Comparison of ENCODE assay signal across 17 cellular contexts in the genomic region with DNA sequence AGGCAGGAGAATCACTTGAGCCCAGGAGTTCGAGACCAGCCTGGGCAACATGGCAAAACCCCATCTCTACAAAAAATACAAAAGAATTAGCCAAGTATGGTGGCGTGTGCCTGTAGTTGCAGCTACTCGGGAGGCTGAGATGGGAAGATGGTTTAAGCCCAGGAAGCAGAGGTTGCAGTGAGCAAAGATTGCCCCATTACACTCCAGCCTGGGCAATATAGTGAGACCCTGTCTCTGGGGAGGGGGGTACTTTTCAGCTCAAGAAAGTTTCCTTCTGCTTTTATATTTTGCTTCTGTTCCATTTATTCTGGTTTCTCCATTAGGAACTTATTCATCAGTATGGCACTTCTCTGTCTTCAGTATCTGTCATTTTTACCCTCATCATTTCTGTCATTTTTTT. TPM values are rescaled to one million over a fixed set of nuclear protein-coding genes. Genes with fewer than 3 reads are reported as not detected.
DNase-seq lines count a peak whose midpoint lies in the region; ATAC-seq and TF ChIP-seq lines count a peak whose summit lies in the region.
"Had no signal": no experiment of that assay in that cellular context is flagged by ENCODE, and none has a peak within 500 bp of the region (broad histone marks: within the 10 kb centered on the region; RNA-seq: fewer than 3 reads in every experiment).

No MANE protein-coding gene starts in this region.

- H3K36me3 ChIP-seq in cardiac muscle cell, result no peaks in the 10 kb centered on the region
- no peaks in the 10 kb centered on the region for H3K36me3 ChIP-seq in CD8-positive, alpha-beta T cell (ENCODE audit: insufficient read depth, low read length)
- H3K36me3 ChIP-seq: Peyer's patch had no signal

- H3K9me3 ChIP-seq in cardiac muscle cell (ENCODE audit: low read depth) (no peaks in the 10 kb centered on the region), right cardiac atrium (ENCODE audit: control insufficient read depth, low read length) (no peaks in the 10 kb centered on the region), T-helper 17 cell (ENCODE audit: control insufficient read depth, low read length, poor library complexity, severe bottlenecking) (no peaks in the 10 kb centered on the region)
- no peaks in the 10 kb centered on the region for H3K9me3 ChIP-seq in CD8-positive, alpha-beta T cell (ENCODE audit: low read length)
- H3K9me3 ChIP-seq: A549, Peyer's patch had no signal

- DNase-seq in cardiac muscle cell (ENCODE audit: low read depth in 1 of 2, low spot score in 1 of 2) (no peak), right cardiac atrium (no peak), T-helper 17 cell (no peak), NOMO-1 treated with dmso at 0.1 percent for 144 hours (lab: John Stamatoyannopoulos, UW; ENCODE audit: unreplicated experiment) (no peak), activated gamma-delta T cell treated with Interleukin-2 at 50 U/mL for 16 hours (no peak)
- DNase-seq in CD8-positive, alpha-beta T cell, result no peak
- DNase-seq in stimulated activated effector memory CD8-positive, alpha-beta T cell treated with anti-CD3 and anti-CD28 coated beads, Interleukin-12 subunit alpha, Interleukin-12 subunit beta, amount 100 ng/mL, for 72 hours (ENCODE audit: low spot score in 2 of 2), result no peak
- DNase-seq: C1 segment of cervical spinal cord, NCI-H1048, NCI-H1436 treated with DMSO at 0.1 percent for 48 hours, NCI-H2081, NCI-H510A, NCI-H82, Peyer's patch, Right ventricle myocardium superior had no signal

- CTCF ChIA-PET in CD8-positive, alpha-beta T cell (lab: Charles Lee), result interaction anchor here (0.6 to 1.5 kb wide), 5 partner anchors 11 to 98 kb away, joined by 3 to 7 read pairs (median 3); a partner anchor contains a TSS

- TF ChIP-seq CTCF in cardiac muscle cell (IDR thresholded peaks at IDR 0.05; ENCODE audit: low read depth, low read length), result no peak
- TF ChIP-seq CTCF in CD8-positive, alpha-beta T cell (IDR thresholded peaks at IDR 0.05), result no peak

- H3K36me3 Mint-ChIP-seq in CD8-positive, alpha-beta T cell, result peaks cover 4% of the 10 kb centered on the region
- H3K36me3 Mint-ChIP-seq in T-helper 17 cell (ENCODE audit: low read depth), result no peaks in the 10 kb centered on the region
- peaks cover 6% of the 10 kb centered on the region for H3K36me3 Mint-ChIP-seq in stimulated activated effector memory CD8-positive, alpha-beta T cell treated with anti-CD3 and anti-CD28 coated beads, Interleukin-12 subunit alpha, Interleukin-12 subunit beta, amount 100 ng/mL, for 72 hours

- no peaks in the 10 kb centered on the region for H3K9me3 Mint-ChIP-seq in CD8-positive, alpha-beta T cell
- no peaks in the 10 kb centered on the region for H3K9me3 Mint-ChIP-seq in stimulated activated effector memory CD8-positive, alpha-beta T cell treated with anti-CD3 and anti-CD28 coated beads, Interleukin-12 subunit alpha, Interleukin-12 subunit beta, amount 100 ng/mL, for 72 hours

- 98% methylated on average over 3 of the region's 3 CpGs for WGBS in right cardiac atrium

- POLR2A ChIA-PET in CD8-positive, alpha-beta T cell (lab: Charles Lee), result interaction anchor here (0.8 kb wide), 1 partner anchor 99 kb away, joined by 3 read pairs; no protein-coding TSS in a partner anchor

- H3K4me3 Mint-ChIP-seq in CD8-positive, alpha-beta T cell, result no peak overlapping the region
- H3K4me3 Mint-ChIP-seq in T-helper 17 cell, result no peak overlapping the region
- no peak overlapping the region for H3K4me3 Mint-ChIP-seq in stimulated activated effector memory CD8-positive, alpha-beta T cell treated with anti-CD3 and anti-CD28 coated beads, Interleukin-12 subunit alpha, Interleukin-12 subunit beta, amount 100 ng/mL, for 72 hours

- peaks cover 88% of the 10 kb centered on the region for H3K4me1 Mint-ChIP-seq in CD8-positive, alpha-beta T cell (ENCODE audit: low read depth)
- H3K4me1 Mint-ChIP-seq in T-helper 17 cell, result peaks cover 36% of the 10 kb centered on the region
- H3K4me1 Mint-ChIP-seq in stimulated activated effector memory CD8-positive, alpha-beta T cell treated with anti-CD3 and anti-CD28 coated beads, Interleukin-12 subunit alpha, Interleukin-12 subunit beta, amount 100 ng/mL, for 72 hours, result peaks cover 61% of the 10 kb centered on the region

- H3K27me3 Mint-ChIP-seq in CD8-positive, alpha-beta T cell (ENCODE audit: low read depth), result no peaks in the 10 kb centered on the region
- H3K27me3 Mint-ChIP-seq in T-helper 17 cell, result no peaks in the 10 kb centered on the region

- H3K4me1 ChIP-seq in cardiac muscle cell (ENCODE audit: low read depth) (peaks cover 12% of the 10 kb centered on the region), right cardiac atrium (ENCODE audit: control insufficient read depth, insufficient read depth, low read length) (no peaks in the 10 kb centered on the region)
- H3K4me1 ChIP-seq in CD8-positive, alpha-beta T cell (ENCODE audit: insufficient read depth, low read length), result peaks cover 56% of the 10 kb centered on the region

- ATAC-seq in right cardiac atrium (no peak), T-helper 17 cell (no peak), HG03354 (IDR thresholded peaks at IDR 0.05; ENCODE audit: poor library complexity, severe bottlenecking, unreplicated experiment) (no peak)
- no peak for ATAC-seq in CD8-positive, alpha-beta T cell
- no peak for ATAC-seq in stimulated activated effector memory CD8-positive, alpha-beta T cell treated with anti-CD3 and anti-CD28 coated beads, Interleukin-12 subunit alpha, Interleukin-12 subunit beta, amount 100 ng/mL, for 72 hours
- ATAC-seq: A549 had no signal

- H3K4me3 ChIP-seq in cardiac muscle cell, result no peak overlapping the region
- no peak overlapping the region for H3K4me3 ChIP-seq in right cardiac atrium (ENCODE audit: low read length)
- no peak overlapping the region for H3K4me3 ChIP-seq in CD8-positive, alpha-beta T cell (ENCODE audit: low read depth, low read length)
- H3K4me3 ChIP-seq: A549, Peyer's patch had no signal

- H3K27ac Mint-ChIP-seq in CD8-positive, alpha-beta T cell, result peak overlapping the region; percentile 88
- H3K27ac Mint-ChIP-seq in T-helper 17 cell, result peak overlapping the region; percentile 91
- peak overlapping the region; percentile 23 for H3K27ac Mint-ChIP-seq in stimulated activated effector memory CD8-positive, alpha-beta T cell treated with anti-CD3 and anti-CD28 coated beads, Interleukin-12 subunit alpha, Interleukin-12 subunit beta, amount 100 ng/mL, for 72 hours

- intact Hi-C loops in right cardiac atrium (cut with DNase I), result no loop called here
- intact Hi-C loops in CD8-positive, alpha-beta T cell (cut with DNase I, micrococcal nuclease), result loop anchor here (1.0 to 2.0 kb wide), 3 partner anchors 9 to 16 kb away; no protein-coding TSS in a partner anchor

- H3K27me3 ChIP-seq in cardiac muscle cell (no peaks in the 10 kb centered on the region), right cardiac atrium (ENCODE audit: control insufficient read depth, insufficient read depth) (no peaks in the 10 kb centered on the region)
- H3K27me3 ChIP-seq in CD8-positive, alpha-beta T cell (ENCODE audit: insufficient read depth, low read length), result no peaks in the 10 kb centered on the region
- H3K27me3 ChIP-seq: Peyer's patch had no signal

- H3K27ac ChIP-seq in cardiac muscle cell (peak overlapping the region; percentile 82), right cardiac atrium (ENCODE audit: low read length) (no peak overlapping the region)
- no peak overlapping the region for H3K27ac ChIP-seq in CD8-positive, alpha-beta T cell (ENCODE audit: low read depth, low read length)
- H3K27ac ChIP-seq: A549 had no signal

RNA-seq across cellular contexts. Expression of a gene that starts 48.6 kb away (rescaled TPM):
- total RNA-seq in cardiac muscle cell, result 152 and 159 TPM in 2 replicates
- polyA plus RNA-seq in cardiac muscle cell, result 220 and 255 TPM in 2 replicates
- total RNA-seq in right cardiac atrium, result 10 to 100 TPM; 53.3 to 66.3 (median 60.6) TPM
- 78.6 TPM for polyA plus RNA-seq in right cardiac atrium
- 10 to 100 TPM; 95.8 to 96.7 TPM for total RNA-seq in CD8-positive, alpha-beta T cell
- total RNA-seq in T-helper 17 cell, result 10 to 100 TPM; 51.1 to 55.0 TPM

Comparison
In these comparisons a context has a peak if more than half of its experiments do, and no peak if none do; other contexts are left out.
1. H3K27ac Mint-ChIP-seq: peak in every context shown above with its lines; median percentile 91 in T-helper 17 cell; 88 in CD8-positive, alpha-beta T cell; 23 in stimulated activated effector memory CD8-positive, alpha-beta T cell treated with anti-CD3 and anti-CD28 coated beads, Interleukin-12 subunit alpha, Interleukin-12 subunit beta, amount 100 ng/mL, for 72 hours.
2. intact Hi-C loops: an anchor here in CD8-positive, alpha-beta T cell (1.0 to 2.0 kb wide); none called in right cardiac atrium.